In genomic region chr7:71988176-71988575, GRCh38 we compare ENCODE assay signal across 24 cellular contexts.
"Had no signal": no experiment of that assay in that cellular context is flagged by ENCODE, and none has a peak within 500 bp of the region (broad histone marks: within the 10 kb centered on the region; RNA-seq: fewer than 3 reads in every experiment).

No MANE protein-coding gene starts in this region.

- H3K4me1 ChIP-seq: heart right ventricle, left ventricle myocardium inferior, neural progenitor cell, right atrium auricular region, right lobe of liver, testis, tibial artery, upper lobe of right lung had no signal

- H3K4me3 Mint-ChIP-seq: mesothelial cell of epicardium; naive B cell; natural killer cell; nephron progenitor cell; neural progenitor cell; stimulated activated memory B cell treated with anti-CD40 and anti-IgM and Interleukin-4, amounts not matched to agents 10 μg/mL and 1 μg/mL and 100 μg/mL, for 72 hours; stimulated activated naive CD8-positive, alpha-beta T cell treated with anti-CD3 and anti-CD28 coated beads, Interleukin-15, amount 100 ng/mL, for 72 hours had no signal

- H3K27me3 Mint-ChIP-seq: stimulated activated memory B cell treated with anti-CD40 and anti-IgM and Interleukin-4, amounts not matched to agents 10 μg/mL and 1 μg/mL and 100 μg/mL, for 72 hours; stimulated activated naive CD8-positive, alpha-beta T cell treated with anti-CD3 and anti-CD28 coated beads, Interleukin-15, amount 100 ng/mL, for 72 hours had no signal

- H3K36me3 Mint-ChIP-seq: mesothelial cell of epicardium; naive B cell; natural killer cell; neural progenitor cell; stimulated activated memory B cell treated with anti-CD40 and anti-IgM and Interleukin-4, amounts not matched to agents 10 μg/mL and 1 μg/mL and 100 μg/mL, for 72 hours had no signal

- H3K4me1 Mint-ChIP-seq: mesothelial cell of epicardium; naive B cell; natural killer cell; stimulated activated memory B cell treated with anti-CD40 and anti-IgM and Interleukin-4, amounts not matched to agents 10 μg/mL and 1 μg/mL and 100 μg/mL, for 72 hours; stimulated activated naive CD8-positive, alpha-beta T cell treated with anti-CD3 and anti-CD28 coated beads, Interleukin-15, amount 100 ng/mL, for 72 hours had no signal

- H2AFZ ChIP-seq: neural progenitor cell had no signal

- H3K9ac ChIP-seq: neural progenitor cell had no signal

- H3K9me3 Mint-ChIP-seq: mesothelial cell of epicardium; nephron progenitor cell; neural progenitor cell; stimulated activated naive CD8-positive, alpha-beta T cell treated with anti-CD3 and anti-CD28 coated beads, Interleukin-15, amount 100 ng/mL, for 72 hours had no signal

- H3K27ac ChIP-seq: heart right ventricle, left ventricle myocardium inferior, neural progenitor cell, neutrophil, ovary, right atrium auricular region, skin epidermis, testis, tibial artery, upper lobe of right lung had no signal

- H3K4me2 ChIP-seq: neural progenitor cell had no signal

- H3K4me3 ChIP-seq: heart right ventricle, left ventricle myocardium inferior, lung, neural progenitor cell, ovary, right atrium auricular region, right lobe of liver, skin epidermis, testis, tibial artery, upper lobe of right lung had no signal

- ATAC-seq: heart right ventricle; left colon; stimulated activated memory B cell treated with anti-CD40 and anti-IgM and Interleukin-4, amounts not matched to agents 10 μg/mL and 1 μg/mL and 100 μg/mL, for 72 hours; stimulated activated naive CD8-positive, alpha-beta T cell treated with anti-CD3 and anti-CD28 coated beads, Interleukin-15, amount 100 ng/mL, for 72 hours; upper lobe of right lung had no signal

- H3K27ac Mint-ChIP-seq: mesothelial cell of epicardium; naive B cell; natural killer cell; stimulated activated memory B cell treated with anti-CD40 and anti-IgM and Interleukin-4, amounts not matched to agents 10 μg/mL and 1 μg/mL and 100 μg/mL, for 72 hours; stimulated activated naive CD8-positive, alpha-beta T cell treated with anti-CD3 and anti-CD28 coated beads, Interleukin-15, amount 100 ng/mL, for 72 hours had no signal

- H3K36me3 ChIP-seq: heart right ventricle, left ventricle myocardium inferior, neural progenitor cell, neutrophil, ovary, right atrium auricular region, right lobe of liver, tibial artery, upper lobe of right lung had no signal

- H3K9me3 ChIP-seq: heart right ventricle, left ventricle myocardium inferior, neutrophil, ovary, right atrium auricular region, right lobe of liver, testis, tibial artery, upper lobe of right lung had no signal

- DNase-seq: heart right ventricle; kidney glomerular epithelial cell; left colon; left ventricle myocardium inferior; naive B cell; natural killer cell; nephron progenitor cell; occipital lobe; ovary; right lobe of liver; stimulated activated CD4-positive, alpha-beta T cell treated with anti-CD3 and anti-CD28 coated beads, Interleukin-4, amount 100 ng/mL, for 24 hours; stimulated activated naive CD4-positive, alpha-beta T cell treated with Interleukin-2 at 50 U/mL for 16 hours; stimulated activated naive CD8-positive, alpha-beta T cell treated with anti-CD3 and anti-CD28 coated beads, Interleukin-15, amount 100 ng/mL, for 72 hours; testis; tibial artery; trophoblast cell; upper lobe of right lung had no signal

- H3K27me3 ChIP-seq: neural progenitor cell, ovary, right atrium auricular region, right lobe of liver, testis, tibial artery, upper lobe of right lung had no signal
